22 cellular contexts compared by ENCODE assay signal in the genomic region with DNA sequence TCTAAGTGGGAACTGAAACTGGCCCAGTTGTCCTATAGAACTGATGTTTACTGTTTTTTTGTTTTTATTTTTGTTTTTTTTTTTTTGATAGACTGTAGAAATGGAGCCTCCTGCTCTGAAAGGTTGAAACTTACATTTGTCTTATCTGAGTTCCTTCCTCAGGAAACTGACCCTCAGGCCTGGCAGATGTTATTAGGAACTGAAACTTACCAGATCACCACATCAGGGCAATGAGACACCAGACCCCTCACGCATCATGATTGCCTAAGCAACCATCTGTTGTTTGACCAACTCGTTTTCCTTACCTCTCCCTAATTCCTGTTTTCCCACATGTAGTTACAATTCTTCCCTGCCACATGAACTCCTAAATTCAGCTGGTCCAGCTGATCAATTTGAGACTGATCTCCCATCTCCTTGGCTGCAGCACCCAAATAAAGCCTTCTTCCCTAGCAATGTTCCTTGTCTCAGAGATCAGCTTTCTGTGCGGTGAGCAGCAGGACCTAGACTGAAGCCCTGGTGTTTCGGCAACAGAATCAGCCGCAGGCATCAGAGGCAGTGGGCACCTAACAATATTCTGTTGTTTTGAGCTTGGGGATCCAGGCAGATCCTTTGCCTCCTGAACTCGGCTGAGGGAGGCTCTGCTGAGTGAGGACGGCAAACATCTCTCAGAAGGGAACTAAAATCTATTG.
"Had no signal": no experiment of that assay in that cellular context is flagged by ENCODE, and none has a peak within 500 bp of the region (broad histone marks: within the 10 kb centered on the region; RNA-seq: fewer than 3 reads in every experiment).

No MANE protein-coding gene starts in this region.

- H3K79me2 ChIP-seq: hepatocyte, parathyroid adenoma had no signal

- H3K27ac Mint-ChIP-seq: activated CD4-positive, alpha-beta T cell treated with anti-CD3 and anti-CD28 coated beads, Interleukin-2, amount 10 ng/mL, durations not matched to agents 7 days and 5 days; activated T-helper 1 cell treated with anti-CD3 and anti-CD28 coated beads, Interleukin-12 subunit alpha, Interleukin-12 subunit beta, Interleukin-2, Interleukin-4 antibody, amounts not matched to agents 30 ng/mL and 10 ng/mL and 1 ng/mL, durations not matched to agents 14 hours and 24 hours and 36 hours; naive thymus-derived CD8-positive, alpha-beta T cell; stimulated activated naive B cell treated with anti-CD40 and anti-IgM and Interleukin-4, amounts not matched to agents 10 μg/mL and 1 μg/mL and 100 μg/mL, for 72 hours had no signal

- H3K4me2 ChIP-seq: hepatocyte had no signal

- H3K4me1 ChIP-seq: body of pancreas, parathyroid adenoma, upper lobe of right lung had no signal

- H3K36me3 ChIP-seq: spleen, upper lobe of right lung had no signal

- H3K4me3 Mint-ChIP-seq: activated CD4-positive, alpha-beta T cell treated with anti-CD3 and anti-CD28 coated beads, Interleukin-2, amount 10 ng/mL, durations not matched to agents 7 days and 5 days; activated T-helper 1 cell treated with anti-CD3 and anti-CD28 coated beads, Interleukin-12 subunit alpha, Interleukin-12 subunit beta, Interleukin-2, Interleukin-4 antibody, amounts not matched to agents 30 ng/mL and 10 ng/mL and 1 ng/mL, durations not matched to agents 14 hours and 24 hours and 36 hours; effector memory CD8-positive, alpha-beta T cell; naive thymus-derived CD8-positive, alpha-beta T cell; stimulated activated naive B cell treated with anti-CD40 and anti-IgM and Interleukin-4, amounts not matched to agents 10 μg/mL and 1 μg/mL and 100 μg/mL, for 72 hours had no signal

- ATAC-seq: activated naive CD4-positive, alpha-beta T cell treated with anti-CD3 and anti-CD28 coated beads, Interleukin-2, amount 50 U/mL, for 72 hours; body of pancreas; effector memory CD8-positive, alpha-beta T cell; left cardiac atrium; naive thymus-derived CD8-positive, alpha-beta T cell; stimulated activated naive B cell treated with anti-CD40 and anti-IgM and Interleukin-4, amounts not matched to agents 10 μg/mL and 1 μg/mL and 100 μg/mL, for 72 hours; upper lobe of right lung had no signal

- H3K27ac ChIP-seq: body of pancreas, epithelial cell of prostate, hepatocyte, parathyroid adenoma, spleen, upper lobe of right lung had no signal

- H3K27me3 Mint-ChIP-seq: activated CD4-positive, alpha-beta T cell treated with anti-CD3 and anti-CD28 coated beads, Interleukin-2, amount 10 ng/mL, durations not matched to agents 7 days and 5 days had no signal

- H2AFZ ChIP-seq: hepatocyte, parathyroid adenoma had no signal

- DNase-seq: activated CD4-positive, alpha-beta T cell treated with anti-CD3 and anti-CD28 coated beads, Interleukin-2, amount 10 ng/mL, durations not matched to agents 7 days and 5 days; activated CD8-positive, alpha-beta memory T cell treated with anti-CD3 and anti-CD28 coated beads for 24 hours; activated gamma-delta T cell treated with Interleukin-2 at 50 U/mL for 16 hours; amniotic stem cell; body of pancreas; caudate nucleus; effector memory CD8-positive, alpha-beta T cell; foreskin fibroblast; left cardiac atrium; mesenchymal stem cell; naive thymus-derived CD8-positive, alpha-beta T cell; spleen; stimulated activated CD4-positive, alpha-beta T cell treated with anti-CD3 and anti-CD28 coated beads, Interleukin-4, amount 100 ng/mL, for 4 hours; stimulated activated naive B cell treated with anti-CD40 and anti-IgM and Interleukin-4, amounts not matched to agents 10 μg/mL and 1 μg/mL and 100 μg/mL, for 72 hours; T1000; upper lobe of right lung had no signal

- H3K9ac ChIP-seq: parathyroid adenoma had no signal

- FAIRE-seq: islet of Langerhans had no signal

- H3K27me3 ChIP-seq: body of pancreas, hepatocyte, upper lobe of right lung had no signal

- H3K4me3 ChIP-seq: body of pancreas, hepatocyte, spleen, upper lobe of right lung had no signal

- H3K9me3 ChIP-seq: upper lobe of right lung had no signal
